1 cellular context compared by ENCODE assay signal in genomic region chr21:36045993-36046392, GRCh38.
TF ChIP-seq lines count a peak whose summit lies in the region.

No MANE protein-coding gene starts in this region.

TF ChIP-seq in endothelial cell of umbilical vein, 7 proteins besides CTCF, POLR2A, EP300 and RAD21:
- no peak for TF ChIP-seq POLR2AphosphoS5 (IDR thresholded peaks at IDR 0.05; ENCODE audit: insufficient read depth, low read depth, low read length)
- TF ChIP-seq EZH2 (IDR thresholded peaks at IDR 0.05; ENCODE audit: borderline replicate concordance, low read depth, low read length, severe bottlenecking): no peak
- no peak for TF ChIP-seq JUN (IDR thresholded peaks at IDR 0.05; ENCODE audit: borderline replicate concordance, insufficient read depth, insufficient read length, low read depth)
- no peak for TF ChIP-seq MYC (IDR thresholded peaks at IDR 0.05; ENCODE audit: low read depth, low read length)
- no peak for TF ChIP-seq GATA2 (IDR thresholded peaks at IDR 0.05; ENCODE audit: insufficient read depth, insufficient read length, low read depth, low read length)
- no peak for TF ChIP-seq FOS (IDR thresholded peaks at IDR 0.05; ENCODE audit: borderline replicate concordance, insufficient read depth, low read length)
- no peak for TF ChIP-seq MAX (IDR thresholded peaks at IDR 0.05; ENCODE audit: insufficient read depth, insufficient read length)
TF ChIP-seq in endothelial cell of umbilical vein: peak in this region for 0.
